33 cellular contexts compared by ENCODE assay signal in the genomic region with DNA sequence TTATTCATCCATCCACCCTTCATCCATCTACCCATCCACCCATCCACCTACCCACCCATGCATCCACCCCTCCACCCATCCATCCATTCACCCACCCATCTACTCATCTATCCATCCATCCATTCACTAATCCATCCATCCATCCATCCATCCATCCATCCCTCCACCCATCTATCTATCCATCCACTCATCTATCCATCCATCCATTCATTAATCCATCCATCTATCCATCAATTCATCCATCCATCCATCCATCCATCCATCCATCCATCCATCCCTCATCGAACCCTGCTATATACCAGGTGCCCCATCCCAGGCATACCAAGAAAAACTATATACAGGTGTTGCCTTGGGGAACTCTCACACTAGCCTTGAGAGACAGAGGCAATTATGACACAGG. TPM values are rescaled to one million over a fixed set of nuclear protein-coding genes. Genes with fewer than 3 reads are reported as not detected.
"Had no signal": no experiment of that assay in that cellular context is flagged by ENCODE, and none has a peak within 500 bp of the region (broad histone marks: within the 10 kb centered on the region; RNA-seq: fewer than 3 reads in every experiment).

No MANE protein-coding gene starts in this region.

- H3K27me3 ChIP-seq: ascending aorta, cardiac muscle cell had no signal

- ATAC-seq: activated CD8-positive, alpha-beta memory T cell treated with anti-CD3 and anti-CD28 coated beads, Interleukin-2, amount 10 ng/mL, durations not matched to agents 7 days and 5 days; activated CD8-positive, alpha-beta T cell treated with anti-CD3 and anti-CD28 coated beads, Interleukin-2, amount 10 ng/mL, durations not matched to agents 7 days and 5 days; activated naive CD8-positive, alpha-beta T cell treated with anti-CD3 and anti-CD28 coated beads, Interleukin-2, amount 50 U/mL, for 24 hours; T-cell; T-helper 17 cell had no signal

- H3K4me3 ChIP-seq: ascending aorta, cardiac muscle cell had no signal

- H3K36me3 ChIP-seq: ascending aorta, cardiac muscle cell had no signal

- H3K4me1 ChIP-seq: ascending aorta had no signal

- H3K27ac ChIP-seq: ascending aorta, cardiac muscle cell, VCaP had no signal

- DNase-seq: activated B cell treated with CpG ODN at 0.5 μM for 24 hours; activated CD4-positive, alpha-beta memory T cell treated with anti-CD3 and anti-CD28 coated beads, Interleukin-2, amount 10 ng/mL, durations not matched to agents 7 days and 5 days; activated CD4-positive, alpha-beta T cell treated with anti-CD3 and anti-CD28 coated beads for 4 hours; activated CD4-positive, alpha-beta T cell treated with anti-CD3 and anti-CD28 coated beads, Interleukin-2, amount 10 ng/mL, durations not matched to agents 7 days and 5 days; activated CD4-positive, alpha-beta T cell treated with anti-CD3 and anti-CD28 coated beads, Interleukin-2, amount 50 U/mL, for 48 hours; activated CD4-positive, CD25-positive, alpha-beta regulatory T cell treated with anti-CD3 and anti-CD28 coated beads, Interleukin-2, amount 50 U/mL, for 72 hours; activated CD8-positive, alpha-beta memory T cell treated with anti-CD3 and anti-CD28 coated beads for 24 hours; activated CD8-positive, alpha-beta memory T cell treated with anti-CD3 and anti-CD28 coated beads, Interleukin-2, amount 10 ng/mL, durations not matched to agents 7 days and 5 days; activated CD8-positive, alpha-beta memory T cell treated with anti-CD3 and anti-CD28 coated beads, Interleukin-2, amount 50 U/mL, for 48 hours; activated CD8-positive, alpha-beta T cell treated with anti-CD3 and anti-CD28 coated beads, Interleukin-2, amount 10 ng/mL, durations not matched to agents 7 days and 5 days; activated effector memory CD4-positive, alpha-beta T cell treated with Interleukin-2 at 50 U/mL for 16 hours; activated gamma-delta T cell; activated naive CD4-positive, alpha-beta T cell treated with anti-CD3 and anti-CD28 coated beads, Interleukin-2, amount 10 ng/mL, durations not matched to agents 7 days and 5 days; activated naive CD4-positive, alpha-beta T cell treated with Interleukin-2 at 50 U/mL for 16 hours; activated naive CD8-positive, alpha-beta T cell treated with anti-CD3 and anti-CD28 coated beads, Interleukin-2, amount 10 ng/mL, durations not matched to agents 7 days and 5 days; activated naive CD8-positive, alpha-beta T cell treated with anti-CD3 and anti-CD28 coated beads, Interleukin-2, amount 50 U/mL, for 24 hours; activated T-cell treated with anti-CD3 and anti-CD28 coated beads, Interleukin-2, amount 50 U/mL, for 24 hours; activated T-cell treated with anti-CD3 and anti-CD28 coated beads, Interleukin-2, amount 50 U/mL, for 48 hours; amygdala; anterior cingulate cortex; caudate nucleus; cerebellar nuclear complex; T-cell; T-helper 17 cell had no signal

- H3K9me3 ChIP-seq: ascending aorta had no signal

- FAIRE-seq: bronchial epithelial cell, TTC549 had no signal

RNA-seq across cellular contexts. Expression of a gene that starts 7.1 kb away (rescaled TPM):
- total RNA-seq: activated CD4-positive, alpha-beta memory T cell treated with anti-CD3 and anti-CD28 coated beads, Interleukin-2, amount 10 ng/mL, durations not matched to agents 7 days and 5 days; activated CD4-positive, alpha-beta T cell treated with anti-CD3 and anti-CD28 coated beads, Interleukin-2, amount 10 ng/mL, durations not matched to agents 7 days and 5 days; activated CD8-positive, alpha-beta memory T cell treated with anti-CD3 and anti-CD28 coated beads, Interleukin-2, amount 10 ng/mL, durations not matched to agents 7 days and 5 days; activated CD8-positive, alpha-beta T cell treated with anti-CD3 and anti-CD28 coated beads, Interleukin-2, amount 10 ng/mL, durations not matched to agents 7 days and 5 days; activated naive CD8-positive, alpha-beta T cell treated with anti-CD3 and anti-CD28 coated beads, Interleukin-2, amount 10 ng/mL, durations not matched to agents 7 days and 5 days; activated T-helper 2 cell treated with anti-CD3 and anti-CD28 coated beads, Interferon-gamma antibody, Interleukin-2, Interleukin-4, amounts not matched to agents 10 μg/mL and 5 μg/mL and 100 μg/mL, durations not matched to agents 14 hours and 24 hours and 36 hours; ascending aorta; bronchial epithelial cell; cardiac muscle cell; chondrocyte; T-cell; T-helper 1 cell treated with Interleukin-12 subunit alpha and Interleukin-12 subunit beta and Interleukin-4 antibody, amounts not matched to agents 30 ng/mL and 1 ng/mL, for 36 hours; T-helper 17 cell; T-helper 2 cell treated with Interferon-gamma antibody and Interleukin-4, amounts not matched to agents 100 ng/mL and 5 ng/mL, for 36 hours had no signal
- polyA plus RNA-seq: cardiac muscle cell had no signal

RNA-seq across cellular contexts. Expression of a gene that starts 48.7 kb away (rescaled TPM):
- total RNA-seq: activated B cell treated with CpG ODN at 0.5 μM for 24 hours; activated CD4-positive, alpha-beta memory T cell treated with anti-CD3 and anti-CD28 coated beads, Interleukin-2, amount 10 ng/mL, durations not matched to agents 7 days and 5 days; activated CD4-positive, alpha-beta T cell treated with anti-CD3 and anti-CD28 coated beads, Interleukin-2, amount 10 ng/mL, durations not matched to agents 7 days and 5 days; activated CD8-positive, alpha-beta memory T cell treated with anti-CD3 and anti-CD28 coated beads, Interleukin-2, amount 10 ng/mL, durations not matched to agents 7 days and 5 days; activated CD8-positive, alpha-beta T cell treated with anti-CD3 and anti-CD28 coated beads, Interleukin-2, amount 10 ng/mL, durations not matched to agents 7 days and 5 days; activated naive CD8-positive, alpha-beta T cell treated with anti-CD3 and anti-CD28 coated beads, Interleukin-2, amount 10 ng/mL, durations not matched to agents 7 days and 5 days; ascending aorta; bronchial epithelial cell; cardiac muscle cell; chondrocyte; T-cell; T-helper 1 cell treated with Interleukin-12 subunit alpha and Interleukin-12 subunit beta and Interleukin-4 antibody, amounts not matched to agents 30 ng/mL and 1 ng/mL, for 36 hours; T-helper 17 cell; T-helper 2 cell treated with Interferon-gamma antibody and Interleukin-4, amounts not matched to agents 100 ng/mL and 5 ng/mL, for 36 hours had no signal
- polyA plus RNA-seq: cardiac muscle cell had no signal
